1 cellular context compared by ENCODE assay signal in genomic region chr10:122257041-122257440, GRCh38.
TF ChIP-seq lines count a peak whose summit lies in the region.

No MANE protein-coding gene starts in this region.

TF ChIP-seq in H1, 55 proteins besides CTCF, POLR2A, EP300 and RAD21 (continued from another document):
- TF ChIP-seq CHD7 (IDR thresholded peaks at IDR 0.05; ENCODE audit: insufficient replicate concordance, low read length) (no peak), ATF3 (IDR thresholded peaks at IDR 0.05; ENCODE audit: insufficient read depth, low read depth, low read length) (no peak), GABPA (IDR thresholded peaks at IDR 0.05; ENCODE audit: borderline replicate concordance, insufficient read depth, low read length) (no peak), HDAC6 (IDR thresholded peaks at IDR 0.05; ENCODE audit: low read depth, low read length) (no peak), SAP30 (IDR thresholded peaks at IDR 0.05; ENCODE audit: insufficient read depth, insufficient replicate concordance, low read length) (no peak), TCF12 (IDR thresholded peaks at IDR 0.05; ENCODE audit: low read depth, low read length) (no peak), JUND (IDR thresholded peaks at IDR 0.05; ENCODE audit: low read length) (no peak), CTBP2 (IDR thresholded peaks at IDR 0.05; ENCODE audit: borderline replicate concordance, insufficient read depth, insufficient read length, low read length) (no peak), CHD2 (IDR thresholded peaks at IDR 0.05; ENCODE audit: low read length) (no peak), JUN (IDR thresholded peaks at IDR 0.05; ENCODE audit: low read depth, low read length) (no peak), EGR1 (IDR thresholded peaks at IDR 0.05; ENCODE audit: borderline replicate concordance, low read depth, low read length) (no peak), SUZ12 (IDR thresholded peaks at IDR 0.05; ENCODE audit: low read length) (no peak), KDM4A (IDR thresholded peaks at IDR 0.05; ENCODE audit: low read depth, low read length, severe bottlenecking) (no peak), CREB1 (IDR thresholded peaks at IDR 0.05) (no peak), SIX5 (IDR thresholded peaks at IDR 0.05; ENCODE audit: low read depth, low read length) (no peak), MAFK (IDR thresholded peaks at IDR 0.05; ENCODE audit: low read depth, low read length) (no peak)
